19 cellular contexts compared by ENCODE assay signal in genomic region chr15:93656041-93656440, GRCh38.
"Had no signal": no experiment of that assay in that cellular context is flagged by ENCODE, and none has a peak within 500 bp of the region (broad histone marks: within the 10 kb centered on the region; RNA-seq: fewer than 3 reads in every experiment).

No MANE protein-coding gene starts in this region.

- H3K36me3 ChIP-seq: cardiac muscle cell, left ventricle myocardium inferior, transverse colon, uterus had no signal

- H3K4me3 ChIP-seq: cardiac muscle cell, left ventricle myocardium inferior, transverse colon, uterus had no signal

- H3K9me3 ChIP-seq: transverse colon, uterus had no signal

- H3K27me3 ChIP-seq: cardiac muscle cell, transverse colon, uterus had no signal

- H3K4me1 ChIP-seq: left ventricle myocardium inferior, transverse colon, uterus had no signal

- H3K27ac Mint-ChIP-seq: activated CD4-positive, alpha-beta memory T cell treated with anti-CD3 and anti-CD28 coated beads for 36 hours; activated naive CD4-positive, alpha-beta T cell treated with anti-CD3 and anti-CD28 coated beads for 36 hours; endodermal cell; natural killer cell treated with Interleukin-12 subunit alpha and Interleukin-12 subunit beta and Interleukin-15 and Interleukin-18, amount 100 ng/mL, for 72 hours; progenitor cell of endocrine pancreas; stimulated activated naive B cell treated with anti-CD40 and anti-IgM and Interleukin-4, amounts not matched to agents 10 μg/mL and 1 μg/mL and 100 μg/mL, for 72 hours had no signal

- H3K36me3 Mint-ChIP-seq: activated CD4-positive, alpha-beta memory T cell treated with anti-CD3 and anti-CD28 coated beads for 36 hours; natural killer cell treated with Interleukin-12 subunit alpha and Interleukin-12 subunit beta and Interleukin-15 and Interleukin-18, amount 100 ng/mL, for 72 hours; stimulated activated naive B cell treated with anti-CD40 and anti-IgM and Interleukin-4, amounts not matched to agents 10 μg/mL and 1 μg/mL and 100 μg/mL, for 72 hours had no signal

- H3K27me3 Mint-ChIP-seq: stimulated activated naive B cell treated with anti-CD40 and anti-IgM and Interleukin-4, amounts not matched to agents 10 μg/mL and 1 μg/mL and 100 μg/mL, for 72 hours had no signal

- H3K4me1 Mint-ChIP-seq: endodermal cell; stimulated activated naive B cell treated with anti-CD40 and anti-IgM and Interleukin-4, amounts not matched to agents 10 μg/mL and 1 μg/mL and 100 μg/mL, for 72 hours had no signal

- H3K27ac ChIP-seq: cardiac muscle cell, left ventricle myocardium inferior, transverse colon, uterus had no signal

- ATAC-seq: natural killer cell treated with Interleukin-12 subunit alpha and Interleukin-12 subunit beta and Interleukin-15 and Interleukin-18, amount 100 ng/mL, for 72 hours; stimulated activated naive B cell treated with anti-CD40 and anti-IgM and Interleukin-4, amounts not matched to agents 10 μg/mL and 1 μg/mL and 100 μg/mL, for 72 hours had no signal

- DNase-seq: activated CD4-positive, alpha-beta memory T cell treated with anti-CD3 and anti-CD28 coated beads for 36 hours; activated CD4-positive, alpha-beta T cell treated with anti-CD3 and anti-CD28 coated beads for 48 hours; activated naive CD4-positive, alpha-beta T cell treated with anti-CD3 and anti-CD28 coated beads for 36 hours; activated T-cell treated with anti-CD3 and anti-CD28 coated beads, Interleukin-2, amount 50 U/mL, for 48 hours; cortex of kidney; endodermal cell; foreskin melanocyte; hippocampal formation; kidney glomerular epithelial cell; left ventricle myocardium inferior; retina; stimulated activated CD4-positive, alpha-beta T cell treated with anti-CD3 and anti-CD28 coated beads, Interleukin-2, amount 100 ng/mL, for 48 hours; stimulated activated CD8-positive, alpha-beta memory T cell treated with anti-CD3 and anti-CD28 coated beads, Interleukin-4, amount 100 ng/mL, for 48 hours; stimulated activated naive B cell treated with anti-CD40 and anti-IgM and Interleukin-4, amounts not matched to agents 10 μg/mL and 1 μg/mL and 100 μg/mL, for 72 hours; transverse colon; uterus had no signal

- H3K9me3 Mint-ChIP-seq: activated CD4-positive, alpha-beta memory T cell treated with anti-CD3 and anti-CD28 coated beads for 36 hours; activated naive CD4-positive, alpha-beta T cell treated with anti-CD3 and anti-CD28 coated beads for 36 hours; endodermal cell; natural killer cell treated with Interleukin-12 subunit alpha and Interleukin-12 subunit beta and Interleukin-15 and Interleukin-18, amount 100 ng/mL, for 72 hours had no signal

- H3K4me3 Mint-ChIP-seq: activated CD4-positive, alpha-beta memory T cell treated with anti-CD3 and anti-CD28 coated beads for 36 hours; activated naive CD4-positive, alpha-beta T cell treated with anti-CD3 and anti-CD28 coated beads for 36 hours; endodermal cell; natural killer cell treated with Interleukin-12 subunit alpha and Interleukin-12 subunit beta and Interleukin-15 and Interleukin-18, amount 100 ng/mL, for 72 hours; stimulated activated naive B cell treated with anti-CD40 and anti-IgM and Interleukin-4, amounts not matched to agents 10 μg/mL and 1 μg/mL and 100 μg/mL, for 72 hours had no signal
